Comparison of ENCODE assay signal across 1 cellular context in genomic region chr10:77681839-77682238, GRCh38.
TF ChIP-seq lines count a peak whose summit lies in the region.

No MANE protein-coding gene starts in this region.

TF ChIP-seq in GM23338, 12 proteins besides CTCF, POLR2A, EP300 and RAD21:
- TF ChIP-seq ZNF462 (CRISPR knock-in tag; IDR thresholded peaks at IDR 0.05) (no peak), ZNF114 (CRISPR knock-in tag; IDR thresholded peaks at IDR 0.05) (no peak), EZH2 (IDR thresholded peaks at IDR 0.05; ENCODE audit: low read depth, unreplicated experiment) (no peak), JUNB (IDR thresholded peaks at IDR 0.05; ENCODE audit: unreplicated experiment) (no peak), ZNF331 (CRISPR knock-in tag; IDR thresholded peaks at IDR 0.05; ENCODE audit: low read depth) (no peak), POLR2AphosphoS5 (IDR thresholded peaks at IDR 0.05; ENCODE audit: low read depth) (no peak), ETS1 (IDR thresholded peaks at IDR 0.05) (no peak), NANOG (IDR thresholded peaks at IDR 0.05; ENCODE audit: borderline replicate concordance) (no peak), STAT1 (IDR thresholded peaks at IDR 0.05; ENCODE audit: unreplicated experiment) (no peak), CREB1 (CRISPR knock-in tag; IDR thresholded peaks at IDR 0.05; ENCODE audit: low read depth) (no peak), EZH2phosphoT487 (IDR thresholded peaks at IDR 0.05; ENCODE audit: unreplicated experiment) (no peak)
- TF ChIP-seq, protein P1, sequence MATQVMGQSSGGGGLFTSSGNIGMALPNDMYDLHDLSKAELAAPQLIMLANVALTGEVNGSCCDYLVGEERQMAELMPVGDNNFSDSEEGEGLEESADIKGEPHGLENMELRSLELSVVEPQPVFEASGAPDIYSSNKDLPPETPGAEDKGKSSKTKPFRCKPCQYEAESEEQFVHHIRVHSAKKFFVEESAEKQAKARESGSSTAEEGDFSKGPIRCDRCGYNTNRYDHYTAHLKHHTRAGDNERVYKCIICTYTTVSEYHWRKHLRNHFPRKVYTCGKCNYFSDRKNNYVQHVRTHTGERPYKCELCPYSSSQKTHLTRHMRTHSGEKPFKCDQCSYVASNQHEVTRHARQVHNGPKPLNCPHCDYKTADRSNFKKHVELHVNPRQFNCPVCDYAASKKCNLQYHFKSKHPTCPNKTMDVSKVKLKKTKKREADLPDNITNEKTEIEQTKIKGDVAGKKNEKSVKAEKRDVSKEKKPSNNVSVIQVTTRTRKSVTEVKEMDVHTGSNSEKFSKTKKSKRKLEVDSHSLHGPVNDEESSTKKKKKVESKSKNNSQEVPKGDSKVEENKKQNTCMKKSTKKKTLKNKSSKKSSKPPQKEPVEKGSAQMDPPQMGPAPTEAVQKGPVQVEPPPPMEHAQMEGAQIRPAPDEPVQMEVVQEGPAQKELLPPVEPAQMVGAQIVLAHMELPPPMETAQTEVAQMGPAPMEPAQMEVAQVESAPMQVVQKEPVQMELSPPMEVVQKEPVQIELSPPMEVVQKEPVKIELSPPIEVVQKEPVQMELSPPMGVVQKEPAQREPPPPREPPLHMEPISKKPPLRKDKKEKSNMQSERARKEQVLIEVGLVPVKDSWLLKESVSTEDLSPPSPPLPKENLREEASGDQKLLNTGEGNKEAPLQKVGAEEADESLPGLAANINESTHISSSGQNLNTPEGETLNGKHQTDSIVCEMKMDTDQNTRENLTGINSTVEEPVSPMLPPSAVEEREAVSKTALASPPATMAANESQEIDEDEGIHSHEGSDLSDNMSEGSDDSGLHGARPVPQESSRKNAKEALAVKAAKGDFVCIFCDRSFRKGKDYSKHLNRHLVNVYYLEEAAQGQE (IDR thresholded peaks at IDR 0.05; ENCODE audit: unreplicated experiment) = no peak
TF ChIP-seq in GM23338: peak in this region for 0.
